Comparison of ENCODE assay signal across 8 cellular contexts in genomic region chr1:145964328-145965118, GRCh38. TPM values are rescaled to one million over a fixed set of nuclear protein-coding genes. Genes with fewer than 3 reads are reported as not detected.
DNase-seq lines count a peak whose midpoint lies in the region; ATAC-seq and TF ChIP-seq lines count a peak whose summit lies in the region.

TSS of gene ANKRD34A (minus strand) at chr1:145964575. CDS start at chr1:145961759, 2,816 bp downstream.
TSS of gene POLR3GL (plus strand) at chr1:145964690. CDS start at chr1:145974866, 10,176 bp downstream.

- no peak for TF ChIP-seq EP300 in gastroesophageal sphincter (IDR thresholded peaks at IDR 0.05)

- TF ChIP-seq CTCF in MM.1S (IDR thresholded peaks at IDR 0.05; ENCODE audit: low read length) (no peak), gastroesophageal sphincter (IDR thresholded peaks at IDR 0.05) (peak in 1 of 4 experiments; percentile 17), neutrophil (IDR thresholded peaks at IDR 0.05) (peak; percentile 53)

- H3F3A ChIP-seq in MM.1S (ENCODE audit: insufficient read depth, low read length): peaks cover 12% of the 10 kb centered on the region; the same call in 1 of the 2 replicates

- H3K9me3 ChIP-seq in MM.1S (replicated peaks; ENCODE audit: insufficient read depth, low read length) (no peaks in the 10 kb centered on the region), gastroesophageal sphincter (peaks cover 0 to 7% (median 0%) of the 10 kb centered on the region in 3 donors), neutrophil (no peaks in the 10 kb centered on the region)

- H3K27me3 ChIP-seq in MM.1S (replicated peaks; ENCODE audit: insufficient read depth, low read length) (peaks cover 43% of the 10 kb centered on the region), gastroesophageal sphincter (no peaks in the 10 kb centered on the region), neutrophil (peaks cover 42% of the 10 kb centered on the region)

- H3K79me2 ChIP-seq in MM.1S (ENCODE audit: low read length): no peaks in the 10 kb centered on the region

- H3K9ac ChIP-seq in MM.1S (ENCODE audit: low read length): peak within 1 kb of the TSS; percentile 54

- H2AFZ ChIP-seq in MM.1S (ENCODE audit: low read length): peak within 1 kb of the TSS; percentile 79

- H3K27ac ChIP-seq in MM.1S (ENCODE audit: low read length) (peak within 1 kb of the TSS; percentile 2; the same call in 1 of the 2 replicates), gastroesophageal sphincter (peak within 1 kb of the TSS; percentile 88 to 100 (median 99)), neutrophil (peak within 1 kb of the TSS; percentile 65), substantia nigra (ENCODE audit: low read depth, low read length, poor library complexity, severe bottlenecking) (peak within 1 kb of the TSS; percentile 86)

- peak; percentile 92 for ATAC-seq in gastroesophageal sphincter

- TF ChIP-seq POLR2A in gastroesophageal sphincter (IDR thresholded peaks at IDR 0.05): peak; percentile 64 to 79

- H3K4me1 ChIP-seq in MM.1S (ENCODE audit: low read length) (peaks cover 34% of the 10 kb centered on the region), gastroesophageal sphincter (peaks cover 7 to 61% (median 17%) of the 10 kb centered on the region in 3 donors), neutrophil (ENCODE audit: control insufficient read depth in 1 of 2, insufficient read depth in 1 of 2, low read depth in 1 of 2, low read length in 1 of 2) (peaks cover 56% of the 10 kb centered on the region in 2 experiments)

- no peaks in the 10 kb centered on the region for H3K9me2 ChIP-seq in MM.1S (replicated peaks; ENCODE audit: insufficient read depth, low read length)

- H3K4me3 ChIP-seq in MM.1S (ENCODE audit: low read length) (peak within 1 kb of the TSS; percentile 76), gastroesophageal sphincter (peak within 1 kb of the TSS; percentile 57 to 79), neutrophil (ENCODE audit: low read depth in 1 of 2, low read length in 1 of 2) (peak within 1 kb of the TSS; percentile 67 to 80)

- H3K4me2 ChIP-seq in MM.1S (ENCODE audit: low read depth, low read length): peak within 1 kb of the TSS; percentile 63

- DNase-seq in GF-D8 (lab: John Stamatoyannopoulos, UW): peak; percentile 83
- peak; percentile 88 for DNase-seq in HCEC 1CT
- DNase-seq in MM.1S: peak; percentile 98
- peak; percentile 98 for DNase-seq in SIG-M5 treated with dmso at 0.1 percent for 504 hours (lab: John Stamatoyannopoulos, UW; ENCODE audit: unreplicated experiment)
- peak; percentile 85 for DNase-seq in activated gamma-delta T cell treated with anti-CD3 and anti-CD28 coated beads, Interleukin-2, amount 50 U/mL, for 16 hours (ENCODE audit: low read depth)
- DNase-seq in substantia nigra (lab: John Stamatoyannopoulos, UW): peak; percentile 47 to 97 (median 91)

- WGBS in gastroesophageal sphincter (ENCODE audit: low coverage in 1 of 2), 2 donors: 1 to 8% methylated on average over 6 to 20 of the region's 37 CpGs

- H3K36me3 ChIP-seq in MM.1S (replicated peaks; ENCODE audit: insufficient read depth, low read length) (no peaks in the 10 kb centered on the region), gastroesophageal sphincter (peaks cover 0 to 6% of the 10 kb centered on the region in 2 donors), neutrophil (no peaks in the 10 kb centered on the region)

- no peaks in the 10 kb centered on the region for H4K20me1 ChIP-seq in MM.1S (ENCODE audit: insufficient read depth, low read length)

RNA-seq across cellular contexts. Expression of gene ANKRD34A, which starts in this region (rescaled TPM):
- 1 to 10 TPM in 1 of 4 donors, under 1 TPM in 2, not detected in 1; 0.62 to 1.9 (median 0.67) TPM for total RNA-seq in gastroesophageal sphincter

RNA-seq across cellular contexts. Expression of gene POLR3GL, which starts in this region (rescaled TPM):
- 10 to 100 TPM; 32.9 to 44.0 (median 37.6) TPM for total RNA-seq in gastroesophageal sphincter

Comparison
In these comparisons a context has a peak if more than half of its experiments do, and no peak if none do; other contexts are left out.
1. Peak in every context shown above with its lines: DNase-seq, ATAC-seq, H3K4me3 ChIP-seq and H3K27ac ChIP-seq.
2. H3K27ac ChIP-seq: peak in every context shown above with its lines; median percentile 99 in gastroesophageal sphincter; 86 in substantia nigra; 65 in neutrophil; 2 in MM.1S.